ENCODE assay signal across 1 cellular context in genomic region chr4:145740796-145741195, GRCh38.
TF ChIP-seq lines count a peak whose summit lies in the region.

No MANE protein-coding gene starts in this region.

TF ChIP-seq in HepG2, 621 proteins besides CTCF, POLR2A, EP300 and RAD21 (continued from another document):
- TF ChIP-seq TCF7 (IDR thresholded peaks at IDR 0.05; ENCODE audit: low read depth) (no peak), RBM39 (IDR thresholded peaks at IDR 0.05; ENCODE audit: low read depth, low read length, poor library complexity, severe bottlenecking) (no peak), ZNF329 (CRISPR knock-in tag; IDR thresholded peaks at IDR 0.05; ENCODE audit: low read depth) (no peak), HNF4A (CRISPR knock-in tag; IDR thresholded peaks at IDR 0.05) (no peak), REPIN1 (CRISPR knock-in tag; IDR thresholded peaks at IDR 0.05; ENCODE audit: borderline replicate concordance, low read depth) (no peak), SNAI1 (CRISPR knock-in tag; IDR thresholded peaks at IDR 0.05; ENCODE audit: borderline replicate concordance) (no peak), NKX3-1 (CRISPR knock-in tag; IDR thresholded peaks at IDR 0.05) (no peak), ARHGAP35 (CRISPR knock-in tag; IDR thresholded peaks at IDR 0.05; ENCODE audit: borderline replicate concordance) (no peak), PAWR (CRISPR knock-in tag; IDR thresholded peaks at IDR 0.05; ENCODE audit: borderline replicate concordance) (no peak), ZNF44 (CRISPR knock-in tag; IDR thresholded peaks at IDR 0.05) (no peak), ZNF841 (CRISPR knock-in tag; IDR thresholded peaks at IDR 0.05; ENCODE audit: borderline replicate concordance) (no peak), DRAP1 (CRISPR knock-in tag; IDR thresholded peaks at IDR 0.05) (no peak), ZNF605 (CRISPR knock-in tag; IDR thresholded peaks at IDR 0.05) (no peak), ZBTB8A (CRISPR knock-in tag; IDR thresholded peaks at IDR 0.05; ENCODE audit: borderline replicate concordance, low read depth) (no peak), HNF1A (IDR thresholded peaks at IDR 0.05; ENCODE audit: low read depth) (no peak), HNF1A (CRISPR knock-in tag; IDR thresholded peaks at IDR 0.05; ENCODE audit: borderline replicate concordance) (no peak), ATF2 (CRISPR knock-in tag; IDR thresholded peaks at IDR 0.05) (no peak), ZNF326 (CRISPR knock-in tag; IDR thresholded peaks at IDR 0.05; ENCODE audit: borderline replicate concordance) (no peak)
